Comparison of ENCODE assay signal across 1 cellular context in genomic region chr1:38029725-38030511, GRCh38.
TF ChIP-seq lines count a peak whose summit lies in the region.

No MANE protein-coding gene starts in this region.

TF ChIP-seq in H1, 55 proteins besides CTCF, POLR2A, EP300 and RAD21:
- no peak for TF ChIP-seq TEAD4 (IDR thresholded peaks at IDR 0.05; ENCODE audit: low read depth, low read length)
- TF ChIP-seq MAX (IDR thresholded peaks at IDR 0.05): no peak
- TF ChIP-seq RFX5 (IDR thresholded peaks at IDR 0.05; ENCODE audit: borderline replicate concordance, low read depth, low read length): no peak
- no peak for TF ChIP-seq CREB1 (IDR thresholded peaks at IDR 0.05)
- no peak for TF ChIP-seq TCF12 (IDR thresholded peaks at IDR 0.05; ENCODE audit: low read depth, low read length)
- no peak for TF ChIP-seq JUN (IDR thresholded peaks at IDR 0.05; ENCODE audit: low read depth, low read length)
- no peak for TF ChIP-seq JUND (IDR thresholded peaks at IDR 0.05; ENCODE audit: low read length)
- peak; percentile 84 for TF ChIP-seq MAFK (IDR thresholded peaks at IDR 0.05; ENCODE audit: low read depth, low read length)
- TF ChIP-seq BACH1 (IDR thresholded peaks at IDR 0.05; ENCODE audit: low read length): 0 out of 2 replicates have a peak, but pooled peaks have one; percentile 37
- TF ChIP-seq TAF1 (IDR thresholded peaks at IDR 0.05; ENCODE audit: low read depth, low read length): no peak
TF ChIP-seq in H1: peak in this region for 2.
